ENCODE assay signal across 13 cellular contexts in genomic region chr1:233261615-233262168, GRCh38. TPM values are rescaled to one million over a fixed set of nuclear protein-coding genes. Genes with fewer than 3 reads are reported as not detected.
A peak's percentile ranks its signal among the peaks of the same experiment; 100 is the strongest.
DNase-seq lines count a peak whose midpoint lies in the region; ATAC-seq lines count a peak whose summit lies in the region.
"Had no signal": no experiment of that assay in that cellular context is flagged by ENCODE, and none has a peak within 500 bp of the region (broad histone marks: within the 10 kb centered on the region; RNA-seq: fewer than 3 reads in every experiment).

No MANE protein-coding gene starts in this region.

- no peak for DNase-seq in left lobe of liver (ENCODE audit: low spot score)
- DNase-seq in activated naive CD4-positive, alpha-beta T cell treated with Interleukin-2 at 50 U/mL for 16 hours = no peak
- DNase-seq in NCI-H2107 treated with DMSO at 0.1 percent for 48 hours (lab: John Stamatoyannopoulos, UW; ENCODE audit: unreplicated experiment) = no peak
- DNase-seq in NCI-H2081 (lab: John Stamatoyannopoulos, UW) = no peak
- DNase-seq: activated naive CD8-positive, alpha-beta T cell treated with anti-CD3 and anti-CD28 coated beads, Interleukin-2, amount 50 U/mL, for 24 hours; CD4-positive, alpha-beta T cell; Peyer's patch; testis had no signal

- ATAC-seq in GM18867 (IDR thresholded peaks at IDR 0.05; ENCODE audit: unreplicated experiment) (peak; percentile 16), GM21528 (IDR thresholded peaks at IDR 0.05; ENCODE audit: low FRiP score, unreplicated experiment) (peak; percentile 20), HG03095 (IDR thresholded peaks at IDR 0.05; ENCODE audit: unreplicated experiment) (peak; percentile 14), left lobe of liver (peak; percentile 55), GM18520 (IDR thresholded peaks at IDR 0.05; ENCODE audit: unreplicated experiment) (no peak)
- ATAC-seq: sciatic nerve had no signal

RNA-seq across cellular contexts. Expression of gene PCNX2, which starts 33.8 kb away (rescaled TPM):
- total RNA-seq in left lobe of liver = 0.73 TPM
